In genomic region chr5:172005708-172006377, GRCh38 we compare ENCODE assay signal across 8 cellular contexts. TPM values are rescaled to one million over a fixed set of nuclear protein-coding genes. Genes with fewer than 3 reads are reported as not detected.
DNase-seq lines count a peak whose midpoint lies in the region; ATAC-seq and TF ChIP-seq lines count a peak whose summit lies in the region.

No MANE protein-coding gene starts in this region.

- no peak for TF ChIP-seq POLR2A in ovary (IDR thresholded peaks at IDR 0.05)

- no peak for TF ChIP-seq CTCF in ovary (IDR thresholded peaks at IDR 0.05)

- TF ChIP-seq EP300 in ovary (IDR thresholded peaks at IDR 0.05), result no peak

- DNase-seq in Caki2 (ENCODE audit: low read depth), result peak; percentile 57
- DNase-seq in NCI-H748 treated with DMSO at 0.1 percent for 48 hours (lab: John Stamatoyannopoulos, UW), result peak; percentile 11
- peak; percentile 32 for DNase-seq in activated naive CD4-positive, alpha-beta T cell treated with anti-CD3 and anti-CD28 coated beads, Interleukin-2, amount 50 U/mL, for 16 hours
- DNase-seq in head of caudate nucleus, result peak in 41 of 42 donors; percentile 9 to 62 (median 32)
- DNase-seq in ovary, result peak in 4 of 5 donors; percentile 34 to 63 (median 55)
- no peak for DNase-seq in DMS153 treated with DMSO at 0.1 percent for 48 hours (lab: John Stamatoyannopoulos, UW; ENCODE audit: unreplicated experiment)
- no peak for DNase-seq in H4 (ENCODE audit: low spot score)

- peak overlapping the region; percentile 87 to 98 for H3K27ac ChIP-seq in ovary

- peak overlapping the region; percentile 96 for H3K4me3 ChIP-seq in ovary

- H3K9me3 ChIP-seq in ovary, result no peaks in the 10 kb centered on the region

- in situ Hi-C loops in Caki2 (cut with HindIII; ENCODE audit: low pct_unique_long_range_greater_than_20kb, low sequenced_read_pairs), result no loop called here

- peaks cover 5% of the 10 kb centered on the region for H3K4me1 ChIP-seq in ovary (ENCODE audit: insufficient read depth)

- ATAC-seq in GM21825 (IDR thresholded peaks at IDR 0.05; ENCODE audit: unreplicated experiment), result peak; percentile 5

- no peaks in the 10 kb centered on the region for H3K36me3 ChIP-seq in ovary

- WGBS in ovary, 3 donors, result 0 to 1% (median 0%) methylated on average over 37 to 38 of the region's 38 CpGs

- intact Hi-C loops in head of caudate nucleus (cut with DNase I), result loop anchor here (5.0 to 10.0 kb wide), 3 partner anchors 179 to 619 kb away; partner anchors contain the start of genes NPM1, STK10 and UBTD2
- intact Hi-C loops in ovary (cut with DNase I), result loop anchor here in 1 of 4 donors (10.0 kb wide), 1 partner anchor 51 kb away; no protein-coding TSS in a partner anchor

- no peaks in the 10 kb centered on the region for H3K27me3 ChIP-seq in ovary

RNA-seq across cellular contexts. Expression of gene FBXW11, which starts 0.6 kb away (rescaled TPM):
- total RNA-seq in Caki2 (2014; rRNA removed; shearing (Covaris generic); ENCODE audit: low replicate concordance), result 51.2 and 53.5 TPM in 2 replicates
- 10 to 100 TPM; 49.8 to 73.4 (median 53.0) TPM for total RNA-seq in ovary
- polyA plus RNA-seq in ovary, result 10 to 100 TPM; 20.5 to 70.0 TPM
- 56.3 and 56.5 TPM in 2 replicates for total RNA-seq in H4 (2014; rRNA removed; shearing (Covaris generic))

Comparison
In these comparisons a context has a peak if more than half of its experiments do, and no peak if none do; other contexts are left out.
1. DNase-seq: peak in Caki2 (single experiment), NCI-H748 treated with DMSO at 0.1 percent for 48 hours (single experiment), activated naive CD4-positive, alpha-beta T cell treated with anti-CD3 and anti-CD28 coated beads, Interleukin-2, amount 50 U/mL, for 16 hours (single experiment), head of caudate nucleus (41 of 42) and ovary (4 of 5); none in DMS153 treated with DMSO at 0.1 percent for 48 hours (single experiment) and H4 (single experiment).